In genomic region chr7:140342732-140343514, GRCh38 we compare ENCODE assay signal across 8 cellular contexts. TPM values are rescaled to one million over a fixed set of nuclear protein-coding genes. Genes with fewer than 3 reads are reported as not detected.
DNase-seq lines count a peak whose midpoint lies in the region; ATAC-seq and TF ChIP-seq lines count a peak whose summit lies in the region.

No MANE protein-coding gene starts in this region.

- no peak overlapping the region for H3K4me3 ChIP-seq in HEK293 (ENCODE audit: low read depth, low read length)
- no peak overlapping the region for H3K4me3 ChIP-seq in psoas muscle

- DNase-seq in SK-N-DZ (ENCODE audit: low spot score), result peak; percentile 18
- DNase-seq in fibroblast of the conjunctiva (ENCODE audit: low read depth), result peak; percentile 12
- no peak for DNase-seq in psoas muscle
- DNase-seq in activated gamma-delta T cell (lab: John Stamatoyannopoulos, UW), result no peak

- POLR2A ChIA-PET in HEK293 (lab: Yijun Ruan, JAX), result no interaction called here

- H3K27ac ChIP-seq in C4-2B (no peak overlapping the region), HEK293 (ENCODE audit: extremely low read depth, low read depth, low read length) (no peak overlapping the region), psoas muscle (no peak overlapping the region)

- CTCF ChIA-PET in HEK293 (lab: Yijun Ruan, JAX), result interaction anchor here (0.6 to 1.2 kb wide), 11 partner anchors 9 to 695 kb away, joined by 3 to 5 read pairs (median 3); no protein-coding TSS in a partner anchor

- no peak for TF ChIP-seq POLR2A in GM18505 (IDR thresholded peaks at IDR 0.05; ENCODE audit: borderline replicate concordance, extremely low read depth, insufficient read depth, insufficient read length)

- TF ChIP-seq CTCF in C4-2B (conservative IDR thresholded peaks at IDR 0.05), result peak; percentile 41
- TF ChIP-seq CTCF in HEK293 (tag by site-specific recombination; IDR thresholded peaks at IDR 0.05), result no peak; the same call in 1 of the 2 replicates
- TF ChIP-seq CTCF in psoas muscle (IDR thresholded peaks at IDR 0.05), result peak; percentile 32

- no peaks in the 10 kb centered on the region for H3K27me3 ChIP-seq in psoas muscle (ENCODE audit: insufficient read depth in 3 of 3, low read length in 2 of 3)

- WGBS in psoas muscle, 3 donors, result 67 to 78% (median 69%) methylated on average over 13 of the region's 13 CpGs

- H3K36me3 ChIP-seq in HEK293 (ENCODE audit: control insufficient read depth in 2 of 2, insufficient read depth in 1 of 2, low read length in 2 of 2), result peaks cover 3 to 77% of the 10 kb centered on the region in 2 experiments; a peak in 2 of 3 replicates
- peaks cover 0 to 82% of the 10 kb centered on the region in 2 donors for H3K36me3 ChIP-seq in psoas muscle (ENCODE audit: insufficient read depth in 1 of 2, low read depth in 1 of 2)

- H3K9me3 ChIP-seq in HEK293 (ENCODE audit: control insufficient read depth, insufficient read depth, low read depth, low read length) (no peaks in the 10 kb centered on the region), psoas muscle (no peaks in the 10 kb centered on the region)

- H3K4me1 ChIP-seq in HEK293 (ENCODE audit: control insufficient read depth, insufficient read depth, low read length) (no peaks in the 10 kb centered on the region), psoas muscle (no peaks in the 10 kb centered on the region)

- intact Hi-C loops in psoas muscle (cut with DNase I), result no loop called here

- peak in 3 of 4 donors; percentile 54 to 63 (median 58) for ATAC-seq in psoas muscle
- ATAC-seq in GM19452 (IDR thresholded peaks at IDR 0.05; ENCODE audit: unreplicated experiment), result no peak
- ATAC-seq in GM18505 (IDR thresholded peaks at IDR 0.05; ENCODE audit: unreplicated experiment), result no peak

TF ChIP-seq in HEK293, 187 proteins besides CTCF, POLR2A, EP300 and RAD21:
- TF ChIP-seq ZNF426 (tag by site-specific recombination; IDR thresholded peaks at IDR 0.05), result no peak
- no peak for TF ChIP-seq ZNF121 (tag by site-specific recombination; IDR thresholded peaks at IDR 0.05)
- no peak for TF ChIP-seq ZNF140 (tag by site-specific recombination; IDR thresholded peaks at IDR 0.05)
- no peak for TF ChIP-seq ZBTB17 (tag by site-specific recombination; IDR thresholded peaks at IDR 0.05)
- no peak for TF ChIP-seq ZNF394 (tag by site-specific recombination; IDR thresholded peaks at IDR 0.05; ENCODE audit: borderline replicate concordance)
- peak; percentile 32 for TF ChIP-seq ZNF654 (tag by site-specific recombination; IDR thresholded peaks at IDR 0.05; ENCODE audit: low read depth)

RNA-seq across cellular contexts. Expression of gene SLC37A3, which starts 55.4 kb away (rescaled TPM):
- 58.5 and 67.7 TPM in 2 replicates for polyA plus RNA-seq in SK-N-DZ (2014; cell fraction: cytosol; rRNA removed)
- polyA plus RNA-seq in SK-N-DZ (2014; cell fraction: nucleus; rRNA removed), result 180 and 218 TPM in 2 replicates
- 1 to 10 TPM; 7.0 to 9.1 (median 8.0) TPM for total RNA-seq in psoas muscle
- 1 to 10 TPM; 5.3 to 8.5 (median 7.5) TPM for polyA plus RNA-seq in psoas muscle

Comparison
In these comparisons a context has a peak if more than half of its experiments do, and no peak if none do; other contexts are left out.
1. DNase-seq: peak in SK-N-DZ (single experiment) and fibroblast of the conjunctiva (single experiment); none in psoas muscle (0 of 2) and activated gamma-delta T cell (single experiment).
2. ATAC-seq: peak in psoas muscle (3 of 4); none in GM19452 (single experiment) and GM18505 (single experiment).